In the genomic region with DNA sequence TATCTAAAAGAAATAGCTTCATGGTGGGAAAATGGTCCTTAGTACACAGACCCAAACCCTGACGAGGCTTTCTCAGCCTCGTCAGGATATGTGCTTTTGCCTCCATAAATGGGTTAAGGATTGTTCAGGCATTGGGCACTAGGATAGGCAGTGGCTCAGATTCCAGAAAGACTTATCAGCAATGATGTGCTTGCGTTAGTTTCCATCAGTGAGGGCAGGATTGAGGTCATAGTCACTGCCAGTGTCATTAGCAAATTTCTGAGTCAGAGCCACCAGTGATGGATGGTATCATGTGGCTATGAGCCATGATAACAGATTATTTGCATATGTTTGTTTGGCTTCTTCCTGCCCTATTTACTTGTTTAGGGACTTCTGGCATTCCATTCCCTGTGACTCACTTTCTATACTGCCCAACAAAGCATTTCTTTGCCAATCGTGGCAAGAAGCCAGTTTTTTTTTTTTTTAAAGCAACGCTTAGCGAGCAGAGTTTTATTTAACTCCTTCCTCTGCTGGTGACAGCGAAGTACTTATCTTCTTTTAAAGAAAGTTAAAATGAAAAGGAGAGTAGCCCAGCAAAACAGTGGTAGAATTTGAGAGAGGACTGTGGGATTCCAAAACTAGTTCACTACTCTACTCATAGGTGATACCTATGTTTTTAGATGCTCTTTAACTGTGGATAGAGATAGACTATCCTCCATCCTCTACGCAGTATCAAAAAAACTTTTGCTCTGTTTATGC, we compare ENCODE assay signal across 8 cellular contexts. TPM values are rescaled to one million over a fixed set of nuclear protein-coding genes. Genes with fewer than 3 reads are reported as not detected.
DNase-seq lines count a peak whose midpoint lies in the region; ATAC-seq and TF ChIP-seq lines count a peak whose summit lies in the region.

No MANE protein-coding gene starts in this region.

- TF ChIP-seq EP300 in esophagus muscularis mucosa (IDR thresholded peaks at IDR 0.05): no peak

- H3K36me3 ChIP-seq in NT2/D1 (ENCODE audit: insufficient read depth, insufficient read length, low read length) (no peaks in the 10 kb centered on the region), esophagus muscularis mucosa (peaks cover 0 to 16% (median 0%) of the 10 kb centered on the region in 4 donors)

- peak overlapping the region; percentile 69 for H3K27ac Mint-ChIP-seq in nephron progenitor cell

- intact Hi-C loops in esophagus muscularis mucosa (cut with DNase I): loop anchor here (2.0 kb wide), 1 partner anchor 73 kb away; no protein-coding TSS in a partner anchor

- peak overlapping the region; percentile 55 for H3K27ac ChIP-seq in 22Rv1
- H3K27ac ChIP-seq in esophagus muscularis mucosa (replicated peaks in 1 of 4): peak overlapping the region; percentile 2 to 38 (median 10)

- H3K27me3 Mint-ChIP-seq in nephron progenitor cell (ENCODE audit: low read depth, poor library complexity): no peaks in the 10 kb centered on the region

- H3K36me3 Mint-ChIP-seq in nephron progenitor cell (ENCODE audit: low read depth): no peaks in the 10 kb centered on the region

- H3K4me1 Mint-ChIP-seq in nephron progenitor cell: peaks cover 26% of the 10 kb centered on the region

- H3K9me3 Mint-ChIP-seq in nephron progenitor cell: no peaks in the 10 kb centered on the region

- no peak for TF ChIP-seq POLR2A in esophagus muscularis mucosa (IDR thresholded peaks at IDR 0.05; ENCODE audit: low read depth)

- TF ChIP-seq CTCF in 22Rv1 (IDR thresholded peaks at IDR 0.05) (no peak), esophagus muscularis mucosa (IDR thresholded peaks at IDR 0.05) (no peak), nephron progenitor cell (IDR thresholded peaks at IDR 0.05) (no peak)

- no peaks in the 10 kb centered on the region for H3K4me1 ChIP-seq in NT2/D1 (ENCODE audit: insufficient read depth, insufficient read length)
- peaks cover 15 to 21% (median 15%) of the 10 kb centered on the region in 4 donors for H3K4me1 ChIP-seq in esophagus muscularis mucosa

- H3K9me3 ChIP-seq in NT2/D1 (ENCODE audit: insufficient read depth, low read length) (no peaks in the 10 kb centered on the region), esophagus muscularis mucosa (no peaks in the 10 kb centered on the region)

- DNase-seq in NT2/D1 (ENCODE audit: low read depth, low spot score) (peak; percentile 68), esophagus muscularis mucosa (ENCODE audit: extremely low spot score) (no peak), nephron progenitor cell (no peak), cerebellar nuclear complex (lab: John Stamatoyannopoulos, UW) (no peak), COR-L47 (lab: John Stamatoyannopoulos, UW) (no peak)
- no peak for DNase-seq in activated naive CD4-positive, alpha-beta T cell treated with anti-CD3 and anti-CD28 coated beads, Interleukin-2, amount 50 U/mL, for 16 hours

- ATAC-seq in GM18870 (IDR thresholded peaks at IDR 0.05; ENCODE audit: unreplicated experiment): peak; percentile 61

- WGBS in esophagus muscularis mucosa: 12% methylated on average over 8 of the region's 8 CpGs

- no peak overlapping the region for H3K9ac ChIP-seq in NT2/D1 (ENCODE audit: insufficient read length, low read depth)

- no peaks in the 10 kb centered on the region for H3K27me3 ChIP-seq in NT2/D1 (ENCODE audit: insufficient read depth, insufficient read length)
- no peaks in the 10 kb centered on the region for H3K27me3 ChIP-seq in esophagus muscularis mucosa

- H3K4me3 Mint-ChIP-seq in nephron progenitor cell: no peak overlapping the region

- no peak overlapping the region for H3K4me3 ChIP-seq in NT2/D1 (ENCODE audit: insufficient read length, low read depth)
- H3K4me3 ChIP-seq in esophagus muscularis mucosa: peak overlapping the region in 2 of 4 donors; percentile 2 to 12

RNA-seq across cellular contexts. Expression of a gene that starts 44.4 kb away (rescaled TPM):
- total RNA-seq in esophagus muscularis mucosa: 1 to 10 TPM in 1 of 4 donors, under 1 TPM in 3; 0.50 to 1.5 (median 0.67) TPM
